Comparison of ENCODE assay signal across 4 cellular contexts in the genomic region with DNA sequence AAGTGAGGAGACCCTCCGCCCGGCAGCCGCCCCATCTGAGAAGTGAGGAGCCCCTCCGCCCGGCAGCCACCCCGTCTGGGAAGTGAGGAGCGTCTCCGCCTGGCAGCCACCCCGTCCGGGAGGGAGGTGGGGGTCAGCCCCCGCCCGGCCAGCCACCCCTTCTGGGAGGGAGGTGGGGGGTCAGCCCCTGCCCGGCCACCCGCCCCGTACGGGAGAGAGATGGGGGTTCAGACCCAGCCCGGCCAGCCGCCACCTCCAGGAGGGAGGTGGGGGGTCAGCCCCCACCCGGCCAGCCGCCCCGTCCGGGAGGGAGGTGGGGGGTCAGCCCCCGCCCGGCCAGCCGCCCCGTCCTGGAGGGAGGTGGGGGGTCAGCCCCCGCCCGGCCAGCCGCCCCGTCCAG. TPM values are rescaled to one million over a fixed set of nuclear protein-coding genes. Genes with fewer than 3 reads are reported as not detected.
"Had no signal": no experiment of that assay in that cellular context is flagged by ENCODE, and none has a peak within 500 bp of the region (broad histone marks: within the 10 kb centered on the region; RNA-seq: fewer than 3 reads in every experiment).

No MANE protein-coding gene starts in this region.

RNA-seq across cellular contexts. Expression of gene ZNF695, which starts 24.4 kb away (rescaled TPM):
- total RNA-seq: esophagus muscularis mucosa, gastrocnemius medialis, gastroesophageal sphincter had no signal
- polyA plus RNA-seq: heart left ventricle had no signal
